ENCODE assay signal across 27 cellular contexts in genomic region chr16:72324578-72324977, GRCh38.
"Had no signal": no experiment of that assay in that cellular context is flagged by ENCODE, and none has a peak within 500 bp of the region (broad histone marks: within the 10 kb centered on the region; RNA-seq: fewer than 3 reads in every experiment).

No MANE protein-coding gene starts in this region.

- H3K4me1 ChIP-seq: colonic mucosa, esophagus muscularis mucosa, esophagus squamous epithelium, foreskin keratinocyte, gastrocnemius medialis, gastroesophageal sphincter, heart right ventricle had no signal

- H3K9me3 ChIP-seq: colonic mucosa, gastrocnemius medialis had no signal

- DNase-seq: colonic mucosa; cortex of kidney; dermis blood vessel endothelial cell; dorsolateral prefrontal cortex; effector CD4-positive, alpha-beta T cell; effector CD8-positive, alpha-beta T cell; effector memory CD4-positive, alpha-beta T cell; effector memory CD8-positive, alpha-beta T cell; endodermal cell; erythroblast; esophagus squamous epithelium; foreskin fibroblast; foreskin keratinocyte; foreskin melanocyte; gastrocnemius medialis; glutamatergic neuron; head of caudate nucleus; heart right ventricle had no signal

- H3K4me3 ChIP-seq: colonic mucosa, coronary artery, dorsolateral prefrontal cortex, esophagus muscularis mucosa, esophagus squamous epithelium, gastrocnemius medialis, gastroesophageal sphincter, heart right ventricle had no signal

- FAIRE-seq: colon, endometrium, endothelial cell of umbilical vein, frontal cortex had no signal

- H3K36me3 ChIP-seq: colonic mucosa, esophagus muscularis mucosa, esophagus squamous epithelium, gastrocnemius medialis, gastroesophageal sphincter, heart right ventricle had no signal

- H3K27me3 ChIP-seq: colonic mucosa, dorsolateral prefrontal cortex, esophagus muscularis mucosa, esophagus squamous epithelium, foreskin keratinocyte, gastrocnemius medialis, gastroesophageal sphincter, heart right ventricle had no signal

- ATAC-seq: effector memory CD8-positive, alpha-beta T cell; esophagus mucosa; foreskin keratinocyte; gastrocnemius medialis; gastroesophageal sphincter; heart right ventricle had no signal

- H3K27ac ChIP-seq: colonic mucosa, coronary artery, dorsolateral prefrontal cortex, epithelial cell of prostate, esophagus muscularis mucosa, esophagus squamous epithelium, foreskin keratinocyte, gastrocnemius medialis, gastroesophageal sphincter, heart right ventricle had no signal
